In genomic region chr2:227472265-227473018, GRCh38 we compare ENCODE assay signal across 8 cellular contexts. TPM values are rescaled to one million over a fixed set of nuclear protein-coding genes. Genes with fewer than 3 reads are reported as not detected.
A peak's percentile ranks its signal among the peaks of the same experiment; 100 is the strongest.
DNase-seq lines count a peak whose midpoint lies in the region; ATAC-seq lines count a peak whose summit lies in the region.

No MANE protein-coding gene starts in this region.

- no peaks in the 10 kb centered on the region for H3K27me3 Mint-ChIP-seq in activated naive CD4-positive, alpha-beta T cell treated with anti-CD3 and anti-CD28 coated beads for 36 hours (ENCODE audit: low read depth)

- intact Hi-C loops in activated naive CD4-positive, alpha-beta T cell treated with anti-CD3 and anti-CD28 coated beads for 36 hours (cut with micrococcal nuclease): loop anchor here (1.0 to 2.0 kb wide), 4 partner anchors 8 to 66 kb away; no protein-coding TSS in a partner anchor
- intact Hi-C loops in Right ventricle myocardium superior (cut with DNase I): no loop called here

- no peak overlapping the region for H3K23ac ChIP-seq in trophoblast cell (ENCODE audit: low read length)

- H3K4me3 Mint-ChIP-seq in activated naive CD4-positive, alpha-beta T cell treated with anti-CD3 and anti-CD28 coated beads for 36 hours: peak overlapping the region; percentile 93

- CTCF ChIA-PET in activated naive CD4-positive, alpha-beta T cell treated with anti-CD3 and anti-CD28 coated beads for 36 hours (lab: Charles Lee): interaction anchor here (1.0 to 2.4 kb wide), 13 partner anchors 8 to 137 kb away, joined by 3 to 19 read pairs (median 5); no protein-coding TSS in a partner anchor

- H3K36me3 ChIP-seq in NT2/D1 (ENCODE audit: insufficient read depth, insufficient read length, low read length) (peaks cover 6% of the 10 kb centered on the region), trophoblast cell (ENCODE audit: control insufficient read depth in 1 of 2, insufficient read depth in 2 of 2, low read length in 2 of 2) (no peaks in the 10 kb centered on the region)

- peaks cover 6% of the 10 kb centered on the region for H3K36me3 Mint-ChIP-seq in activated naive CD4-positive, alpha-beta T cell treated with anti-CD3 and anti-CD28 coated beads for 36 hours (ENCODE audit: low read depth)

- H2BK120ac ChIP-seq in trophoblast cell (ENCODE audit: insufficient read depth, low read length, poor library complexity): peak overlapping the region; percentile 3

- H3K4me2 ChIP-seq in trophoblast cell (ENCODE audit: low read length): peak overlapping the region; percentile 91

- H3K4me3 ChIP-seq in NT2/D1 (ENCODE audit: insufficient read length, low read depth) (peak overlapping the region; percentile 93), trophoblast cell (ENCODE audit: low read depth, low read length) (peak overlapping the region; percentile 100)

- H3K9ac ChIP-seq in NT2/D1 (ENCODE audit: insufficient read length, low read depth): peak overlapping the region; percentile 98
- H3K9ac ChIP-seq in trophoblast cell (ENCODE audit: low read length): peak overlapping the region; percentile 96

- peak overlapping the region; percentile 69 for H3K27ac ChIP-seq in trophoblast cell (ENCODE audit: low read depth, low read length)

- H4K91ac ChIP-seq in trophoblast cell (ENCODE audit: low read depth, low read length): peak overlapping the region; percentile 41

- WGBS in trophoblast cell (ENCODE audit: extremely low coverage, insufficient coverage, insufficient read length): no CpG with 5 or more reads among the region's 96 CpGs

- H3K79me2 ChIP-seq in trophoblast cell (ENCODE audit: control insufficient read depth, insufficient read depth, low read length, poor library complexity): peaks cover 15% of the 10 kb centered on the region

- H2BK5ac ChIP-seq in trophoblast cell (ENCODE audit: low read depth, low read length, poor library complexity): peak overlapping the region; percentile 35

- H4K12ac ChIP-seq in trophoblast cell (ENCODE audit: low read depth, low read length): peak overlapping the region; percentile 10

- peaks cover 8% of the 10 kb centered on the region for H3K79me1 ChIP-seq in trophoblast cell (ENCODE audit: low read length)

- peak overlapping the region; percentile 66 for H3K4ac ChIP-seq in trophoblast cell (ENCODE audit: low read depth, low read length)

- ATAC-seq in HG02610 (IDR thresholded peaks at IDR 0.05; ENCODE audit: unreplicated experiment) (peak; percentile 57), Right ventricle myocardium superior (ENCODE audit: poor library complexity) (peak; percentile 76)

- H3K18ac ChIP-seq in trophoblast cell (ENCODE audit: low read length): peak overlapping the region; percentile 26

- H3K27ac Mint-ChIP-seq in activated naive CD4-positive, alpha-beta T cell treated with anti-CD3 and anti-CD28 coated beads for 36 hours: peak overlapping the region; percentile 93

- H2AFZ ChIP-seq in trophoblast cell (ENCODE audit: insufficient read depth, low read length, poor library complexity): no peak overlapping the region

- H3K4me1 Mint-ChIP-seq in activated naive CD4-positive, alpha-beta T cell treated with anti-CD3 and anti-CD28 coated beads for 36 hours (ENCODE audit: low read depth): peaks cover 52% of the 10 kb centered on the region

- H3K4me1 ChIP-seq in NT2/D1 (ENCODE audit: insufficient read depth, insufficient read length): peaks cover 2% of the 10 kb centered on the region
- peaks cover 4 to 7% of the 10 kb centered on the region in 2 experiments for H3K4me1 ChIP-seq in trophoblast cell (ENCODE audit: control insufficient read depth in 1 of 2, insufficient read depth in 2 of 2, low read length in 2 of 2)

- DNase-seq in NCI-H146 (lab: John Stamatoyannopoulos, UW): peak; percentile 74
- no peak for DNase-seq in NCI-H146 treated with DMSO at 0.1 percent for 48 hours (lab: John Stamatoyannopoulos, UW; ENCODE audit: unreplicated experiment)
- no peak for DNase-seq in NT2/D1 (ENCODE audit: low read depth, low spot score)
- DNase-seq in activated naive CD4-positive, alpha-beta T cell treated with anti-CD3 and anti-CD28 coated beads for 36 hours: peak; percentile 51
- peak; percentile 59 for DNase-seq in Right ventricle myocardium superior
- peak; percentile 40 to 58 for DNase-seq in trophoblast cell
- DNase-seq in DMS153 treated with DMSO at 0.1 percent for 48 hours (lab: John Stamatoyannopoulos, UW; ENCODE audit: unreplicated experiment): no peak

- peak overlapping the region; percentile 68 for H4K8ac ChIP-seq in trophoblast cell (ENCODE audit: low read depth, low read length)

- no peaks in the 10 kb centered on the region for H3K9me3 Mint-ChIP-seq in activated naive CD4-positive, alpha-beta T cell treated with anti-CD3 and anti-CD28 coated beads for 36 hours

- H3K27me3 ChIP-seq in NT2/D1 (ENCODE audit: insufficient read depth, insufficient read length): no peaks in the 10 kb centered on the region
- H3K27me3 ChIP-seq in trophoblast cell (ENCODE audit: insufficient read depth, low read length): no peaks in the 10 kb centered on the region

- peak overlapping the region; percentile 38 for H2AK5ac ChIP-seq in trophoblast cell (ENCODE audit: low read length)

- H3K14ac ChIP-seq in trophoblast cell (ENCODE audit: low read length): peak overlapping the region; percentile 47

- H2BK12ac ChIP-seq in trophoblast cell (ENCODE audit: low read length): no peak overlapping the region

- H3K9me3 ChIP-seq in NT2/D1 (ENCODE audit: insufficient read depth, low read length) (no peaks in the 10 kb centered on the region), trophoblast cell (ENCODE audit: insufficient read depth, low read depth, low read length) (no peaks in the 10 kb centered on the region)

RNA-seq across cellular contexts. Expression of gene AGFG1, which starts 0.5 kb away (rescaled TPM):
- 100 to 1,000 TPM; 153 to 157 TPM for total RNA-seq in activated naive CD4-positive, alpha-beta T cell treated with anti-CD3 and anti-CD28 coated beads for 36 hours
- 55.7 TPM for total RNA-seq in Right ventricle myocardium superior
- 95.7 and 100 TPM in 2 replicates for polyA plus RNA-seq in trophoblast cell (2013)

Comparison
In these comparisons a context has a peak if more than half of its experiments do, and no peak if none do; other contexts are left out.
1. DNase-seq: peak in NCI-H146 (single experiment), activated naive CD4-positive, alpha-beta T cell treated with anti-CD3 and anti-CD28 coated beads for 36 hours (single experiment), Right ventricle myocardium superior (single experiment) and trophoblast cell (2 of 2); none in NCI-H146 treated with DMSO at 0.1 percent for 48 hours (single experiment), NT2/D1 (single experiment) and DMS153 treated with DMSO at 0.1 percent for 48 hours (single experiment).